In the genomic region with DNA sequence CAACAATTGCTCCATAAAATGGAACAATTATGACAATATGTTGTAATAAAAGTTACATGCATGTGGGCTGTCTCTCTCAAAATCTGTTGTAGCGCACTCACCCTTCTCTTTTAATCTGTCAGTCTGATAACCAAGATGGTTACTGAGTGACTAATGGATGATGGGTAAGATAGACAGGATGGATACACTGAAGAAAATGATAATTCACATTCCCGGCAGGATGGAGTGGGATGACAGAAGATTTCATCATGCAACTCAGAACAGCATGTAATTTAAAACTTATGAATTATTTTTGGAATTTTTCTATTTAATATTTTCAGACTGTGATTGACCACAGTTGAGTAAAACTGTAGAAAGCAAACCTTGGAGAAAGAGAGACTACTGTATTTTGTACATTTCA, we compare ENCODE assay signal across 19 cellular contexts. TPM values are rescaled to one million over a fixed set of nuclear protein-coding genes. Genes with fewer than 3 reads are reported as not detected.
DNase-seq lines count a peak whose midpoint lies in the region; ATAC-seq and TF ChIP-seq lines count a peak whose summit lies in the region.
"Had no signal": no experiment of that assay in that cellular context is flagged by ENCODE, and none has a peak within 500 bp of the region (broad histone marks: within the 10 kb centered on the region; RNA-seq: fewer than 3 reads in every experiment).

No MANE protein-coding gene starts in this region.

- H4K20me1 ChIP-seq in PC-3 (ENCODE audit: low read length) = no peaks in the 10 kb centered on the region

- H3K4me2 ChIP-seq in PC-3 (ENCODE audit: low read length) (no peak overlapping the region), mesenchymal stem cell (ENCODE audit: low read length, poor library complexity, severe bottlenecking) (no peak overlapping the region)

- H3K4me3 Mint-ChIP-seq in CD8-positive, alpha-beta T cell = no peak overlapping the region

- no peak overlapping the region for H2BK12ac ChIP-seq in mesenchymal stem cell (ENCODE audit: low read length in 2 of 2)

- H3K36me3 Mint-ChIP-seq in CD8-positive, alpha-beta T cell = no peaks in the 10 kb centered on the region

- no peaks in the 10 kb centered on the region for H3K36me3 ChIP-seq in CD8-positive, alpha-beta T cell (ENCODE audit: insufficient read depth, low read length)
- H3K36me3 ChIP-seq in PC-3 (ENCODE audit: low read depth, low read length) = no peaks in the 10 kb centered on the region
- H3K36me3 ChIP-seq in mesenchymal stem cell (ENCODE audit: control insufficient read depth in 1 of 2, insufficient read depth in 2 of 2, low read depth in 1 of 2, low read length in 2 of 2) = no peaks in the 10 kb centered on the region
- H3K36me3 ChIP-seq in tibial artery = no peaks in the 10 kb centered on the region
- H3K36me3 ChIP-seq: gastrocnemius medialis, upper lobe of left lung had no signal

- no TSS peak for BruUV-seq in PC-3 (replicated peaks; lab: Mats Ljungman, UMichigan)

- H4K8ac ChIP-seq in mesenchymal stem cell (ENCODE audit: low read length) = no peak overlapping the region

- H3K4me1 Mint-ChIP-seq in CD8-positive, alpha-beta T cell (ENCODE audit: low read depth) = peaks cover 75% of the 10 kb centered on the region

- H3K27ac Mint-ChIP-seq in CD8-positive, alpha-beta T cell = peak overlapping the region; percentile 90

- H3K4ac ChIP-seq in mesenchymal stem cell (ENCODE audit: low read depth in 1 of 2, low read length in 2 of 2) = no peak overlapping the region

- no peak overlapping the region for H3K14ac ChIP-seq in mesenchymal stem cell (ENCODE audit: low read length in 2 of 2)

- H3K23ac ChIP-seq in mesenchymal stem cell (ENCODE audit: low read length in 2 of 2) = no peak overlapping the region

- no peak for DNase-seq in CD8-positive, alpha-beta T cell
- peak; percentile 14 for DNase-seq in PC-3
- peak; percentile 83 for DNase-seq in choroid plexus epithelial cell (ENCODE audit: low read depth)
- peak; percentile 38 for DNase-seq in mesenchymal stem cell
- no peak for DNase-seq in NCI-H2227 (lab: John Stamatoyannopoulos, UW; ENCODE audit: unreplicated experiment)
- DNase-seq in tibial artery = no peak
- DNase-seq: activated CD4-positive, alpha-beta T cell treated with anti-CD3 and anti-CD28 coated beads, Interleukin-2, amount 50 U/mL, for 4 hours; anterior cingulate cortex; gastrocnemius medialis; GOT3; MV-4-11; NCI-H2081 treated with DMSO at 0.1 percent for 48 hours; right cardiac atrium; stimulated activated CD4-positive, alpha-beta T cell treated with anti-CD3 and anti-CD28 coated beads, Interleukin-4, amount 100 ng/mL, for 24 hours; upper lobe of left lung had no signal

- H4K91ac ChIP-seq in mesenchymal stem cell (ENCODE audit: low read length) = no peak overlapping the region

- CTCF ChIA-PET in CD8-positive, alpha-beta T cell (lab: Charles Lee) = interaction anchor here (0.5 to 2.6 kb wide), 2 partner anchors 16 to 58 kb away, joined by 3 to 7 read pairs; no protein-coding TSS in a partner anchor
- CTCF ChIA-PET in PC-3 (lab: Charles Lee) = no interaction called here

- H3F3A ChIP-seq in PC-3 (ENCODE audit: low read length, unreplicated experiment) = no peaks in the 10 kb centered on the region

- H3K27me3 Mint-ChIP-seq in CD8-positive, alpha-beta T cell (ENCODE audit: low read depth) = no peaks in the 10 kb centered on the region
- H3K27me3 Mint-ChIP-seq: activated T-helper 17 cell treated with anti-CD3 and anti-CD28 coated beads, Interleukin-2, amount 50 U/mL, for 72 hours had no signal

- no peak overlapping the region for H2BK15ac ChIP-seq in mesenchymal stem cell (ENCODE audit: low read depth, poor library complexity, severe bottlenecking)

- no peaks in the 10 kb centered on the region for H3K9me2 ChIP-seq in PC-3 (replicated peaks; ENCODE audit: low read length)

- H3K4me3 ChIP-seq in CD8-positive, alpha-beta T cell (ENCODE audit: low read depth, low read length) = no peak overlapping the region
- H3K4me3 ChIP-seq in PC-3 (ENCODE audit: low read length) = no peak overlapping the region
- H3K4me3 ChIP-seq in choroid plexus epithelial cell (ENCODE audit: low read depth, low read length) = no peak overlapping the region
- no peak overlapping the region for H3K4me3 ChIP-seq in mesenchymal stem cell (ENCODE audit: insufficient read depth in 1 of 2, low read depth in 1 of 2, low read length in 2 of 2)
- H3K4me3 ChIP-seq in tibial artery = no peak overlapping the region
- H3K4me3 ChIP-seq: gastrocnemius medialis, upper lobe of left lung had no signal

- intact Hi-C loops in CD8-positive, alpha-beta T cell (cut with DNase I, micrococcal nuclease) = loop anchor here in 1 of 2 experiments (10.0 kb wide), 2 partner anchors 1132 to 1652 kb away; a partner anchor contains a TSS
- intact Hi-C loops in PC-3 (cut with micrococcal nuclease) (no loop called here), tibial artery (cut with DNase I; ENCODE audit: low total_unique reads) (no loop called here)

- no peaks in the 10 kb centered on the region for H3K9me3 Mint-ChIP-seq in CD8-positive, alpha-beta T cell
- H3K9me3 Mint-ChIP-seq: activated T-helper 17 cell treated with anti-CD3 and anti-CD28 coated beads, Interleukin-2, amount 50 U/mL, for 72 hours had no signal

- no peaks in the 10 kb centered on the region for H3K9me3 ChIP-seq in CD8-positive, alpha-beta T cell (ENCODE audit: low read length)
- no peaks in the 10 kb centered on the region for H3K9me3 ChIP-seq in PC-3 (ENCODE audit: low read length)
- H3K9me3 ChIP-seq in mesenchymal stem cell (ENCODE audit: control insufficient read depth, low read length) = no peaks in the 10 kb centered on the region
- no peaks in the 10 kb centered on the region for H3K9me3 ChIP-seq in tibial artery
- H3K9me3 ChIP-seq: gastrocnemius medialis, upper lobe of left lung had no signal

- H3K79me1 ChIP-seq in mesenchymal stem cell (replicated peaks; ENCODE audit: low read length, poor library complexity, severe bottlenecking) = peaks cover 16% of the 10 kb centered on the region

- H3K27me3 ChIP-seq in CD8-positive, alpha-beta T cell (ENCODE audit: insufficient read depth, low read length) = no peaks in the 10 kb centered on the region
- H3K27me3 ChIP-seq in PC-3 (ENCODE audit: low read length) = peaks cover 13% of the 10 kb centered on the region
- H3K27me3 ChIP-seq in mesenchymal stem cell (ENCODE audit: control insufficient read depth in 1 of 2, insufficient read depth in 1 of 2, low read length in 2 of 2) = no peaks in the 10 kb centered on the region
- H3K27me3 ChIP-seq in tibial artery = no peaks in the 10 kb centered on the region
- H3K27me3 ChIP-seq: gastrocnemius medialis, upper lobe of left lung had no signal

- H2BK5ac ChIP-seq in mesenchymal stem cell (ENCODE audit: low read depth, low read length, poor library complexity, severe bottlenecking) = no peak overlapping the region

- peaks cover 53% of the 10 kb centered on the region for H3K4me1 ChIP-seq in CD8-positive, alpha-beta T cell (ENCODE audit: insufficient read depth, low read length)
- H3K4me1 ChIP-seq in PC-3 (ENCODE audit: insufficient read depth, low read length) = peaks cover 20% of the 10 kb centered on the region
- peaks cover 18% of the 10 kb centered on the region for H3K4me1 ChIP-seq in mesenchymal stem cell (ENCODE audit: control insufficient read depth, insufficient read depth, low read depth, low read length)
- peaks cover 0 to 38% (median 22%) of the 10 kb centered on the region in 4 donors for H3K4me1 ChIP-seq in tibial artery

- no peak overlapping the region for H3K18ac ChIP-seq in mesenchymal stem cell (ENCODE audit: low read depth in 1 of 2, low read length in 2 of 2)

- H2BK120ac ChIP-seq in mesenchymal stem cell (ENCODE audit: low read depth, low read length) = no peak overlapping the region

- no peak for TF ChIP-seq CTCF in CD8-positive, alpha-beta T cell (IDR thresholded peaks at IDR 0.05)
- TF ChIP-seq CTCF in PC-3 (conservative IDR thresholded peaks at IDR 0.05; ENCODE audit: low read depth, low read length) = no peak
- TF ChIP-seq CTCF in choroid plexus epithelial cell (conservative IDR thresholded peaks at IDR 0.05; ENCODE audit: low read depth, low read length) = no peak
- TF ChIP-seq CTCF in tibial artery (IDR thresholded peaks at IDR 0.05) = no peak

- no peaks in the 10 kb centered on the region for H3K79me2 ChIP-seq in PC-3 (ENCODE audit: low read length)

- ATAC-seq in CD8-positive, alpha-beta T cell = no peak
- ATAC-seq in PC-3 (no peak), GM19328 (IDR thresholded peaks at IDR 0.05; ENCODE audit: unreplicated experiment) (no peak), HG03460 (IDR thresholded peaks at IDR 0.05; ENCODE audit: unreplicated experiment) (no peak)
- ATAC-seq: activated T-helper 17 cell treated with anti-CD3 and anti-CD28 coated beads, Interleukin-2, amount 50 U/mL, for 72 hours; gastrocnemius medialis; right cardiac atrium; Right ventricle myocardium inferior had no signal

- H2AFZ ChIP-seq in PC-3 (ENCODE audit: low read length) (no peak overlapping the region), mesenchymal stem cell (ENCODE audit: low read depth, low read length) (no peak overlapping the region)

- WGBS in mesenchymal stem cell = 70% methylated on average over 2 of the region's 2 CpGs

- POLR2A ChIA-PET in CD8-positive, alpha-beta T cell (lab: Charles Lee) = interaction anchor here (1.4 kb wide), 1 partner anchor 11 kb away, joined by 9 read pairs; no protein-coding TSS in a partner anchor
- POLR2A ChIA-PET in PC-3 (lab: Charles Lee; ENCODE audit: unreplicated experiment) = no interaction called here

- H3K27ac ChIP-seq in CD8-positive, alpha-beta T cell (ENCODE audit: low read depth, low read length) = no peak overlapping the region
- H3K27ac ChIP-seq in PC-3 (ENCODE audit: low read length) = no peak overlapping the region
- no peak overlapping the region for H3K27ac ChIP-seq in mesenchymal stem cell (ENCODE audit: low read length, poor library complexity, severe bottlenecking)
- no peak overlapping the region for H3K27ac ChIP-seq in tibial artery
- H3K27ac ChIP-seq: upper lobe of left lung had no signal

- H3K9ac ChIP-seq in PC-3 (ENCODE audit: low read length) = no peak overlapping the region
- H3K9ac ChIP-seq in mesenchymal stem cell (ENCODE audit: low read length) = no peak overlapping the region

- H2AK5ac ChIP-seq in mesenchymal stem cell (ENCODE audit: low read length, severe bottlenecking) = no peak overlapping the region

RNA-seq across cellular contexts. Expression of a gene that starts 30.5 kb away (rescaled TPM):
- not detected for total RNA-seq in CD8-positive, alpha-beta T cell
- total RNA-seq in PC-3 (2014; rRNA removed) = 0.36 TPM in 1 of 2 replicates, not detected in the other
- 107 TPM for polyA plus RNA-seq in mesenchymal stem cell (2013, experiment 1 of 2)
- 102 TPM for polyA plus RNA-seq in mesenchymal stem cell (2013, experiment 2 of 2)
- total RNA-seq: activated T-helper 17 cell treated with anti-CD3 and anti-CD28 coated beads, Interleukin-2, amount 50 U/mL, for 72 hours had no signal

Comparison
In these comparisons a context has a peak if more than half of its experiments do, and no peak if none do; other contexts are left out.
1. DNase-seq: peak in PC-3 (single experiment), choroid plexus epithelial cell (single experiment) and mesenchymal stem cell (single experiment); none in CD8-positive, alpha-beta T cell (0 of 7), NCI-H2227 (single experiment) and tibial artery (0 of 2).